In the genomic region with DNA sequence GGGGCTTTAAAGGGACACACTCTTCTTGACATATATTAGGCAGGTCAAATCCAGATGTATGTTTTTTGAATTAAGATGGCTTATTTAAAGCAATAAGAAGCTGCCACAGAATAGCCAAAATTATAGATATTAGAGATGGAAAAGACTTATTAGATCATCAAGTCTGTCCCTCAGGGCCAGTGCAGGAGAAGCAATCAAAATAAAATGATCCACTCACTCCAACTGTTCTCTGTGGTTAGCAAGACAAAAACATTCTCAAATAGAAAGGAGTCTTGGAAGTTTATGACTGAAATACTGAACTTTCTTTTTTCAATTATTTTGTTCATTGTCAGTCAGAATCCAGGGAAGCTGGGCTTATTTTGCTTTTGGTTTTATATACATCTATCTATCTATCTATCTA, we compare ENCODE assay signal across 30 cellular contexts.
"Had no signal": no experiment of that assay in that cellular context is flagged by ENCODE, and none has a peak within 500 bp of the region (broad histone marks: within the 10 kb centered on the region; RNA-seq: fewer than 3 reads in every experiment).

No MANE protein-coding gene starts in this region.

- H3K4me2 ChIP-seq: KMS-11, SK-N-SH had no signal

- H3K9me3 Mint-ChIP-seq: activated CD4-positive, alpha-beta memory T cell treated with anti-CD3 and anti-CD28 coated beads for 36 hours; activated naive CD8-positive, alpha-beta T cell treated with anti-CD3 and anti-CD28 coated beads for 36 hours; activated T-helper 2 cell treated with anti-CD3 and anti-CD28 coated beads, Interferon-gamma antibody, Interleukin-2, Interleukin-4, amounts not matched to agents 10 μg/mL and 5 μg/mL and 100 μg/mL, durations not matched to agents 14 hours and 24 hours and 36 hours had no signal

- H3K4me3 ChIP-seq: MG63, Peyer's patch, SJCRH30 had no signal

- DNase-seq: activated CD4-positive, alpha-beta memory T cell treated with anti-CD3 and anti-CD28 coated beads for 36 hours; activated CD4-positive, alpha-beta T cell treated with anti-CD3 and anti-CD28 coated beads, Interleukin-2, amount 10 ng/mL, durations not matched to agents 7 days and 5 days; activated CD4-positive, CD25-positive, alpha-beta regulatory T cell; activated gamma-delta T cell treated with Interleukin-2 at 50 U/mL for 16 hours; activated naive CD4-positive, alpha-beta T cell treated with anti-CD3 and anti-CD28 coated beads, Interleukin-2, amount 10 ng/mL, durations not matched to agents 7 days and 5 days; activated naive CD8-positive, alpha-beta T cell treated with anti-CD3 and anti-CD28 coated beads for 36 hours; activated T-cell treated with anti-CD3 and anti-CD28 coated beads for 4 hours; activated T-cell treated with anti-CD3 and anti-CD28 coated beads, Interleukin-2, amount 50 U/mL, for 48 hours; aorta; brain microvascular endothelial cell; MG63; MV-4-11; NCI-H1092 treated with DMSO at 0.1 percent for 48 hours; NCI-H1417 treated with DMSO at 0.1 percent for 48 hours; NCI-H1694; NCI-H2029; NCI-H2107; NCI-H2171 treated with DMSO at 0.1 percent for 48 hours; NCI-H510A treated with DMSO at 0.1 percent for 48 hours; NCI-H69; NK-92 treated with Interleukin-12 subunit alpha and Interleukin-12 subunit beta, amount 100 ng/mL, for 24 hours; Peyer's patch; Right ventricle myocardium superior; SJCRH30; SK-N-SH; T-helper 1 cell had no signal

- H3K9me3 ChIP-seq: MG63, Peyer's patch, SJCRH30, SK-N-SH had no signal

- H3K27ac ChIP-seq: brain microvascular endothelial cell, KMS-11, Peyer's patch, RWPE1, SJCRH30, VCaP had no signal

- H3K9ac ChIP-seq: KMS-11, SK-N-SH had no signal

- H3K4me3 Mint-ChIP-seq: activated CD4-positive, alpha-beta memory T cell treated with anti-CD3 and anti-CD28 coated beads for 36 hours; activated CD4-positive, alpha-beta T cell treated with anti-CD3 and anti-CD28 coated beads, Interleukin-2, amount 10 ng/mL, durations not matched to agents 7 days and 5 days; activated naive CD4-positive, alpha-beta T cell treated with anti-CD3 and anti-CD28 coated beads, Interleukin-2, amount 10 ng/mL, durations not matched to agents 7 days and 5 days; activated naive CD8-positive, alpha-beta T cell treated with anti-CD3 and anti-CD28 coated beads for 36 hours had no signal

- H3K36me3 Mint-ChIP-seq: activated CD4-positive, alpha-beta memory T cell treated with anti-CD3 and anti-CD28 coated beads for 36 hours had no signal

- H3K27me3 Mint-ChIP-seq: activated CD4-positive, alpha-beta memory T cell treated with anti-CD3 and anti-CD28 coated beads for 36 hours; activated CD4-positive, alpha-beta T cell treated with anti-CD3 and anti-CD28 coated beads, Interleukin-2, amount 10 ng/mL, durations not matched to agents 7 days and 5 days; activated naive CD4-positive, alpha-beta T cell treated with anti-CD3 and anti-CD28 coated beads, Interleukin-2, amount 10 ng/mL, durations not matched to agents 7 days and 5 days; activated naive CD8-positive, alpha-beta T cell treated with anti-CD3 and anti-CD28 coated beads for 36 hours had no signal

- H3K27ac Mint-ChIP-seq: activated CD4-positive, alpha-beta memory T cell treated with anti-CD3 and anti-CD28 coated beads for 36 hours; activated CD4-positive, alpha-beta T cell treated with anti-CD3 and anti-CD28 coated beads, Interleukin-2, amount 10 ng/mL, durations not matched to agents 7 days and 5 days; activated naive CD4-positive, alpha-beta T cell treated with anti-CD3 and anti-CD28 coated beads, Interleukin-2, amount 10 ng/mL, durations not matched to agents 7 days and 5 days; activated naive CD8-positive, alpha-beta T cell treated with anti-CD3 and anti-CD28 coated beads for 36 hours; activated T-helper 2 cell treated with anti-CD3 and anti-CD28 coated beads, Interferon-gamma antibody, Interleukin-2, Interleukin-4, amounts not matched to agents 10 μg/mL and 5 μg/mL and 100 μg/mL, durations not matched to agents 14 hours and 24 hours and 36 hours had no signal

- H3K4me1 Mint-ChIP-seq: activated CD4-positive, alpha-beta T cell treated with anti-CD3 and anti-CD28 coated beads, Interleukin-2, amount 10 ng/mL, durations not matched to agents 7 days and 5 days; activated naive CD4-positive, alpha-beta T cell treated with anti-CD3 and anti-CD28 coated beads, Interleukin-2, amount 10 ng/mL, durations not matched to agents 7 days and 5 days had no signal

- H3K4me1 ChIP-seq: Peyer's patch, SJCRH30 had no signal

- H3K27me3 ChIP-seq: brain microvascular endothelial cell, MG63, Peyer's patch, SJCRH30 had no signal

- H3K36me3 ChIP-seq: brain microvascular endothelial cell, MG63, Peyer's patch, SJCRH30 had no signal
